Comparison of ENCODE assay signal across 19 cellular contexts in genomic region chr2:18722101-18722500, GRCh38.
DNase-seq lines count a peak whose midpoint lies in the region; ATAC-seq, FAIRE-seq and TF ChIP-seq lines count a peak whose summit lies in the region.
"Had no signal": no experiment of that assay in that cellular context is flagged by ENCODE, and none has a peak within 500 bp of the region (broad histone marks: within the 10 kb centered on the region; RNA-seq: fewer than 3 reads in every experiment).

No MANE protein-coding gene starts in this region.

- no peak for TF ChIP-seq CTCF in HFFc6 (IDR thresholded peaks at IDR 0.05)
- no peak for TF ChIP-seq CTCF in SK-N-SH (IDR thresholded peaks at IDR 0.05)
- TF ChIP-seq CTCF in H1 (IDR thresholded peaks at IDR 0.05; ENCODE audit: control extremely low read depth in 1 of 3, insufficient read depth in 1 of 3, low read depth in 1 of 3, low read length in 3 of 3): no peak
- TF ChIP-seq CTCF in osteocyte (IDR thresholded peaks at IDR 0.05): no peak

- no peak overlapping the region for H2BK120ac ChIP-seq in H1 (replicated peaks; ENCODE audit: low read depth, low read length)

- H2BK5ac ChIP-seq in H1 (ENCODE audit: low read depth, low read length): no peak overlapping the region

- no peak overlapping the region for H4K5ac ChIP-seq in H1 (ENCODE audit: insufficient read length, low read depth, low read length)

- H3K4me3 Mint-ChIP-seq in HFFc6: no peak overlapping the region
- no peak overlapping the region for H3K4me3 Mint-ChIP-seq in osteocyte (ENCODE audit: unreplicated experiment)
- H3K4me3 Mint-ChIP-seq: H9 had no signal

- no peak overlapping the region for H3K23ac ChIP-seq in H1 (ENCODE audit: insufficient read length)

- peak; percentile 2 for DNase-seq in HFFc6
- no peak for DNase-seq in SK-N-SH
- no peak for DNase-seq in H1 (ENCODE audit: low read depth in 1 of 2, low spot score in 2 of 2)
- DNase-seq in osteocyte (ENCODE audit: extremely low spot score, unreplicated experiment): no peak
- no peak for DNase-seq in MV-4-11 (lab: John Stamatoyannopoulos, UW)
- DNase-seq in KBM-7: no peak
- DNase-seq in NCI-H748 treated with DMSO at 0.1 percent for 48 hours (lab: John Stamatoyannopoulos, UW): no peak
- DNase-seq: ACHN, C1 segment of cervical spinal cord, H9, NCI-H187, NCI-H446, NCI-H774, OCI-M1, RPMI8226, SHP77 treated with DMSO at 0.1 percent for 48 hours, T-helper 1 cell had no signal

- CTCF ChIA-PET in SK-N-SH (lab: Yijun Ruan, JAX) (interaction anchor here (0.9 to 1.7 kb wide), 3 partner anchors 28 to 201 kb away, joined by 3 to 5 read pairs (median 3); no protein-coding TSS in a partner anchor), H1 (lab: Charles Lee; ENCODE audit: partially characterized antibody) (no interaction called here)

- H2AK5ac ChIP-seq in H1 (ENCODE audit: low read depth, low read length): no peak overlapping the region

- in situ Hi-C loops in KBM-7 (cut with MboI; ENCODE audit: low pct_unique_long_range_greater_than_20kb, low sequenced_read_pairs): no loop called here

- H3K18ac ChIP-seq in H1 (ENCODE audit: extremely low read depth, low read length): no peak overlapping the region

- H4K8ac ChIP-seq in H1 (ENCODE audit: extremely low read depth, insufficient read depth, low read length): peak overlapping the region; percentile 65; the same call in 1 of the 2 replicates

- no peak for FAIRE-seq in H1 (lab: Jason Lieb, UNC)
- FAIRE-seq: D721Med had no signal

- H4K91ac ChIP-seq in H1 (replicated peaks; ENCODE audit: insufficient read length, low read length): no peak overlapping the region

- no peak overlapping the region; the same call in 1 of the 2 replicates for H3K9ac ChIP-seq in SK-N-SH
- no peak overlapping the region for H3K9ac ChIP-seq in H1 (replicated peaks in 1 of 4; ENCODE audit: extremely low read depth in 1 of 4, low read depth in 3 of 4, low read length in 3 of 4)

- H2BK12ac ChIP-seq in H1 (ENCODE audit: low read depth, low read length): no peak overlapping the region

- H2AFZ ChIP-seq in SK-N-SH (ENCODE audit: low read depth): no peak overlapping the region
- H2AFZ ChIP-seq in H1 (ENCODE audit: low read length): no peak overlapping the region

- H3K27ac Mint-ChIP-seq in HFFc6 (peak overlapping the region; percentile 42; the same call in 1 of the 2 replicates), osteocyte (ENCODE audit: unreplicated experiment) (peak overlapping the region; percentile 79)
- H3K27ac Mint-ChIP-seq: H9 had no signal

- no peak for ATAC-seq in HG03442 (IDR thresholded peaks at IDR 0.05; ENCODE audit: unreplicated experiment)

- H3K4me3 ChIP-seq in SK-N-SH (ENCODE audit: low read depth in 2 of 2, low read length in 1 of 2): no peak overlapping the region
- no peak overlapping the region for H3K4me3 ChIP-seq in H1 (ENCODE audit: extremely low read depth in 1 of 4, insufficient read depth in 2 of 4, low read depth in 3 of 4, low read length in 4 of 4)

- no peaks in the 10 kb centered on the region for H3K9me2 ChIP-seq in SK-N-SH

- H2BK20ac ChIP-seq in H1 (ENCODE audit: low read length): no peak overlapping the region

- H3K27me3 Mint-ChIP-seq in HFFc6 (ENCODE audit: insufficient read depth): no peaks in the 10 kb centered on the region; the same call in 1 of the 2 replicates
- no peaks in the 10 kb centered on the region for H3K27me3 Mint-ChIP-seq in osteocyte (ENCODE audit: unreplicated experiment)

- H3K4ac ChIP-seq in H1 (replicated peaks; ENCODE audit: insufficient read length, low read depth, low read length): no peak overlapping the region

- 78% methylated on average over 2 of the region's 2 CpGs for whole genome bisulfite sequencing in SK-N-SH (ENCODE audit: low lambda C conversion rate)
- WGBS in H1 (ENCODE audit: extremely low coverage in 1 of 2, insufficient coverage in 1 of 2, insufficient read length in 1 of 2, insufficient replicate concordance in 2 of 2, low coverage in 1 of 2, low lambda C conversion rate in 2 of 2, missing lambda C conversion rate in 1 of 2), 2 experiments: 100% methylated on average over 2 of the region's 2 CpGs; no CpG with 5 or more reads in 1 of the 2 experiments

- H3K4me1 Mint-ChIP-seq in HFFc6 (ENCODE audit: low read depth) (peaks cover 31% of the 10 kb centered on the region), osteocyte (ENCODE audit: unreplicated experiment) (peaks cover 31% of the 10 kb centered on the region)

- H3K9me3 ChIP-seq in SK-N-SH: no peaks in the 10 kb centered on the region
- no peaks in the 10 kb centered on the region for H3K9me3 ChIP-seq in H1 (ENCODE audit: insufficient read depth in 2 of 2, low read depth in 1 of 2, low read length in 1 of 2)

- peak overlapping the region in 1 of 2 experiments; percentile 80; a peak in 2 of 4 replicates for H3K27ac ChIP-seq in SK-N-SH (ENCODE audit: low read depth in 2 of 2, low read length in 1 of 2)
- no peak overlapping the region for H3K27ac ChIP-seq in H1 (ENCODE audit: low read depth, low read length)

- 0 out of 2 replicates have a peak overlapping the region, but pooled peaks have one; percentile 14 for H3K4me2 ChIP-seq in SK-N-SH
- H3K4me2 ChIP-seq in H1 (ENCODE audit: insufficient read depth in 1 of 2, low read depth in 2 of 2, low read length in 2 of 2): no peak overlapping the region

- TF ChIP-seq RAD21 in SK-N-SH (IDR thresholded peaks at IDR 0.05; ENCODE audit: low read length) (no peak), H1 (IDR thresholded peaks at IDR 0.05 in 1 of 2, conservative IDR thresholded peaks at IDR 0.05 in 1 of 2; ENCODE audit: low read depth in 2 of 2, low read length in 2 of 2) (no peak)

- H3K9me3 Mint-ChIP-seq in HFFc6: no peaks in the 10 kb centered on the region
- H3K9me3 Mint-ChIP-seq in osteocyte (ENCODE audit: unreplicated experiment): no peaks in the 10 kb centered on the region
- H3K9me3 Mint-ChIP-seq: H9 had no signal

- H3K56ac ChIP-seq in H1 (replicated peaks; ENCODE audit: insufficient read length, low read depth, low read length): no peak overlapping the region

- H3K79me1 ChIP-seq in H1 (ENCODE audit: low read depth, low read length): no peaks in the 10 kb centered on the region

- POLR2A ChIA-PET in SK-N-SH (lab: Yijun Ruan, JAX) (no interaction called here), H1 (lab: Charles Lee; ENCODE audit: partially characterized antibody) (no interaction called here)

- no peaks in the 10 kb centered on the region for H3K79me2 ChIP-seq in SK-N-SH (ENCODE audit: insufficient read depth)
- no peaks in the 10 kb centered on the region for H3K79me2 ChIP-seq in H1 (ENCODE audit: control insufficient read depth in 1 of 2, insufficient read depth in 2 of 2, low read length in 2 of 2)

- H3F3A ChIP-seq in SK-N-SH (replicated peaks; ENCODE audit: insufficient read depth): peaks cover 32% of the 10 kb centered on the region

- H3K27me3 ChIP-seq in SK-N-SH (ENCODE audit: insufficient read depth): no peaks in the 10 kb centered on the region
- no peaks in the 10 kb centered on the region for H3K27me3 ChIP-seq in H1 (replicated peaks in 1 of 4; ENCODE audit: control insufficient read depth in 3 of 4, extremely low read depth in 1 of 4, insufficient read depth in 3 of 4, low read length in 3 of 4)

- TF ChIP-seq EP300 in SK-N-SH (IDR thresholded peaks at IDR 0.05; ENCODE audit: borderline replicate concordance in 1 of 2, low read depth in 1 of 2, low read length in 1 of 2) (no peak), H1 (IDR thresholded peaks at IDR 0.05; ENCODE audit: borderline replicate concordance in 1 of 2, low read depth in 2 of 2, low read length in 2 of 2) (no peak)

- TF ChIP-seq POLR2A in H1 (IDR thresholded peaks at IDR 0.05; ENCODE audit: control extremely low read depth in 1 of 2, low read depth in 2 of 2, low read length in 2 of 2): no peak

- H3K36me3 ChIP-seq in SK-N-SH (replicated peaks in 1 of 2; ENCODE audit: control insufficient read depth in 1 of 2, insufficient read depth in 2 of 2, low read length in 1 of 2): no peaks in the 10 kb centered on the region
- no peaks in the 10 kb centered on the region for H3K36me3 ChIP-seq in H1 (ENCODE audit: control insufficient read depth in 2 of 4, insufficient read depth in 4 of 4, low read length in 3 of 4)

- no peak overlapping the region for H2BK15ac ChIP-seq in H1 (ENCODE audit: low read length)

- H3K23me2 ChIP-seq in H1 (ENCODE audit: low read depth, low read length): no peaks in the 10 kb centered on the region

- H3K36me3 Mint-ChIP-seq in HFFc6 (ENCODE audit: low read depth) (no peaks in the 10 kb centered on the region), osteocyte (ENCODE audit: unreplicated experiment) (no peaks in the 10 kb centered on the region)

- no peak overlapping the region for H3K14ac ChIP-seq in H1 (ENCODE audit: insufficient read length)

- H3K4me1 ChIP-seq in SK-N-SH (ENCODE audit: control insufficient read depth in 1 of 2, insufficient read depth in 2 of 2, low read depth in 1 of 2, low read length in 1 of 2) (peaks cover 0 to 29% of the 10 kb centered on the region in 2 experiments), H1 (replicated peaks in 1 of 4; ENCODE audit: control insufficient read depth in 3 of 4, insufficient read depth in 4 of 4, low read length in 3 of 4) (no peaks in the 10 kb centered on the region)

- H4K20me1 ChIP-seq in SK-N-SH (ENCODE audit: insufficient read depth) (no peaks in the 10 kb centered on the region), H1 (replicated peaks in 1 of 2; ENCODE audit: control insufficient read depth in 1 of 2, insufficient read depth in 2 of 2, low read length in 2 of 2) (peaks cover 0 to 2% of the 10 kb centered on the region in 2 experiments)

TF ChIP-seq in SK-N-SH, 30 proteins besides CTCF, POLR2A, EP300 and RAD21 (continues in another document):
- TF ChIP-seq MEF2A (IDR thresholded peaks at IDR 0.05; ENCODE audit: borderline replicate concordance, low read depth): no peak
- TF ChIP-seq TEAD4 (IDR thresholded peaks at IDR 0.05; ENCODE audit: borderline replicate concordance, insufficient read depth): no peak
- no peak for TF ChIP-seq SMC3 (IDR thresholded peaks at IDR 0.05; ENCODE audit: low read depth, low read length)
- TF ChIP-seq POLR2AphosphoS5 (IDR thresholded peaks at IDR 0.05; ENCODE audit: low read depth, low read length): no peak
- no peak for TF ChIP-seq GABPA (IDR thresholded peaks at IDR 0.05; ENCODE audit: low read depth)
- TF ChIP-seq RCOR1 (IDR thresholded peaks at IDR 0.05; ENCODE audit: low read length): no peak
- TF ChIP-seq SIN3A (IDR thresholded peaks at IDR 0.05; ENCODE audit: borderline replicate concordance, low read depth, low read length): no peak

TF ChIP-seq in H1, 55 proteins besides CTCF, POLR2A, EP300 and RAD21:
- TF ChIP-seq RBBP5 (IDR thresholded peaks at IDR 0.05; ENCODE audit: borderline replicate concordance, low read depth, low read length) (no peak), KDM1A (IDR thresholded peaks at IDR 0.05; ENCODE audit: borderline replicate concordance, low read length) (no peak), RNF2 (IDR thresholded peaks at IDR 0.05; ENCODE audit: borderline replicate concordance, low read depth, low read length, missing control alignments, poor library complexity, severe bottlenecking) (no peak)
